10 cellular contexts compared by ENCODE assay signal in the genomic region with DNA sequence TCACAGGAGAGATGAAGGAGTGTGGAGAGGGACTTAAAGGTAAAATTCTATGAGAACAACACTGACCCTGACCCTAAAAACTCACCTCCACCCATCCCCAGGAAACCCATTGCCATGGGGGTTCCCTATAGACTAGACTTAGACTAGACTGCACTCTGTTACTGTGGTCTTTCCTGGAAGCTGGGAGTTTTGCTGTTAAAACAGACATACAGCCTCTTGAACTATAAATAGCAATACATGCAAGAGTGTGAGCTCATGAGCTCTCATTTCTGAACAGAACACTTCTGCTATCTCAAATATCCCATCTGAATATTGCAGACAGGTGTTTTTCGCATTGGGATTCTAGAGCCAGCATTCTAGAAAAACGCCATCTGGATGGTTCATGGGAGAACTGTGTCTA. TPM values are rescaled to one million over a fixed set of nuclear protein-coding genes. Genes with fewer than 3 reads are reported as not detected.
DNase-seq lines count a peak whose midpoint lies in the region; ATAC-seq, FAIRE-seq and TF ChIP-seq lines count a peak whose summit lies in the region.
"Had no signal": no experiment of that assay in that cellular context is flagged by ENCODE, and none has a peak within 500 bp of the region (broad histone marks: within the 10 kb centered on the region; RNA-seq: fewer than 3 reads in every experiment).

No MANE protein-coding gene starts in this region.

- peak overlapping the region; percentile 36 for H3K4me3 ChIP-seq in CD8-positive, alpha-beta memory T cell (ENCODE audit: low read length)
- no peak overlapping the region for H3K4me3 ChIP-seq in astrocyte (ENCODE audit: insufficient read depth, low read depth, low read length)

- H3K9me3 Mint-ChIP-seq in CD8-positive, alpha-beta memory T cell, result no peaks in the 10 kb centered on the region
- peaks cover 3% of the 10 kb centered on the region for H3K9me3 Mint-ChIP-seq in astrocyte (ENCODE audit: unreplicated experiment)

- peak overlapping the region in 6 of 8 donors; percentile 8 to 84 (median 54) for H3K27ac Mint-ChIP-seq in CD8-positive, alpha-beta memory T cell
- H3K27ac Mint-ChIP-seq in astrocyte (ENCODE audit: unreplicated experiment), result peak overlapping the region; percentile 13

- no peaks in the 10 kb centered on the region for H4K20me1 ChIP-seq in astrocyte (ENCODE audit: insufficient read depth, low read length)

- H3K9ac ChIP-seq in astrocyte (ENCODE audit: low read length), result no peak overlapping the region

- POLR2A ChIA-PET in CD8-positive, alpha-beta memory T cell (lab: Charles Lee), result interaction anchor here (2.7 kb wide), 1 partner anchor 21 kb away, joined by 53 read pairs; no protein-coding TSS in a partner anchor

- CTCF ChIA-PET in CD8-positive, alpha-beta memory T cell (lab: Charles Lee), result interaction anchor here (1.4 to 10.2 kb wide), 5 partner anchors 9 to 406 kb away, joined by 6 to 230 read pairs (median 21); no protein-coding TSS in a partner anchor

- H3K4me1 ChIP-seq in CD8-positive, alpha-beta memory T cell (ENCODE audit: insufficient read depth, low read length), result peaks cover 54% of the 10 kb centered on the region
- peaks cover 21% of the 10 kb centered on the region for H3K4me1 ChIP-seq in astrocyte (ENCODE audit: insufficient read depth, low read length)

- H3K27me3 Mint-ChIP-seq in CD8-positive, alpha-beta memory T cell, result peaks cover 0 to under 1% of the 10 kb centered on the region in 2 donors
- peaks cover 17% of the 10 kb centered on the region for H3K27me3 Mint-ChIP-seq in astrocyte (ENCODE audit: low read depth, unreplicated experiment)

- no peaks in the 10 kb centered on the region for H3K9me3 ChIP-seq in CD8-positive, alpha-beta memory T cell (ENCODE audit: low read length)
- no peaks in the 10 kb centered on the region for H3K9me3 ChIP-seq in astrocyte (ENCODE audit: insufficient read depth, low read depth, low read length)

- H3K36me3 ChIP-seq in CD8-positive, alpha-beta memory T cell (ENCODE audit: insufficient read depth, low read length), result no peaks in the 10 kb centered on the region
- no peaks in the 10 kb centered on the region for H3K36me3 ChIP-seq in astrocyte (ENCODE audit: insufficient read depth, low read length)

- no peak for DNase-seq in CD8-positive, alpha-beta memory T cell
- no peak for DNase-seq in astrocyte (ENCODE audit: low read depth)
- DNase-seq in stimulated activated naive CD4-positive, alpha-beta T cell treated with Interleukin-2 at 50 U/mL for 16 hours (lab: John Stamatoyannopoulos, UW), result no peak
- no peak for DNase-seq in NCI-H1048 (lab: John Stamatoyannopoulos, UW)
- DNase-seq in COLO829 (ENCODE audit: low spot score), result no peak
- no peak for DNase-seq in activated CD4-positive, CD25-positive, alpha-beta regulatory T cell treated with anti-CD3 and anti-CD28 coated beads, Interleukin-2, amount 50 U/mL, for 72 hours
- DNase-seq: foreskin fibroblast, NCI-H1694 had no signal

- ATAC-seq in GM18907 (IDR thresholded peaks at IDR 0.05; ENCODE audit: unreplicated experiment) (peak; percentile 38), HG03432 (IDR thresholded peaks at IDR 0.05; ENCODE audit: unreplicated experiment) (peak; percentile 52)

- H3K79me2 ChIP-seq in astrocyte (ENCODE audit: insufficient read depth, low read length), result no peaks in the 10 kb centered on the region

- peak overlapping the region; percentile 14 to 50 (median 41) for H3K4me3 Mint-ChIP-seq in CD8-positive, alpha-beta memory T cell
- no peak overlapping the region for H3K4me3 Mint-ChIP-seq in astrocyte (ENCODE audit: unreplicated experiment)

- peaks cover 53 to 73% (median 65%) of the 10 kb centered on the region in 3 donors for H3K4me1 Mint-ChIP-seq in CD8-positive, alpha-beta memory T cell
- peaks cover 15% of the 10 kb centered on the region for H3K4me1 Mint-ChIP-seq in astrocyte (ENCODE audit: low read depth, unreplicated experiment)

- TF ChIP-seq CTCF in astrocyte (IDR thresholded peaks at IDR 0.05; ENCODE audit: insufficient read depth, low read depth, low read length), result no peak

- FAIRE-seq in astrocyte (lab: Jason Lieb, UNC), result no peak

- no peaks in the 10 kb centered on the region for H3K36me3 Mint-ChIP-seq in CD8-positive, alpha-beta memory T cell
- H3K36me3 Mint-ChIP-seq in astrocyte (ENCODE audit: low read depth, unreplicated experiment), result no peaks in the 10 kb centered on the region

- H2AFZ ChIP-seq in astrocyte (ENCODE audit: low read depth, low read length), result no peak overlapping the region

- H3K27ac ChIP-seq in CD8-positive, alpha-beta memory T cell (ENCODE audit: low read depth, low read length), result no peak overlapping the region
- H3K27ac ChIP-seq in astrocyte (ENCODE audit: low read depth, low read length), result no peak overlapping the region

- no peak overlapping the region for H3K4me2 ChIP-seq in astrocyte (ENCODE audit: low read length)

- H3K27me3 ChIP-seq in CD8-positive, alpha-beta memory T cell (ENCODE audit: insufficient read depth, low read length, poor library complexity, severe bottlenecking), result no peaks in the 10 kb centered on the region
- H3K27me3 ChIP-seq in astrocyte (ENCODE audit: insufficient read depth, low read length), result no peaks in the 10 kb centered on the region

RNA-seq across cellular contexts. Expression of a gene that starts 51.8 kb away (rescaled TPM):
- under 1 TPM; 0.11 to 0.13 TPM for total RNA-seq in CD8-positive, alpha-beta memory T cell
- 0.16 TPM for polyA plus RNA-seq in CD8-positive, alpha-beta memory T cell
- not detected in 2 replicates for total RNA-seq in astrocyte

RNA-seq across cellular contexts. Expression of a gene that starts 56.9 kb away (rescaled TPM):
- 1 to 10 TPM; 2.3 to 3.6 TPM for total RNA-seq in CD8-positive, alpha-beta memory T cell
- polyA plus RNA-seq in CD8-positive, alpha-beta memory T cell, result 3.8 TPM
- total RNA-seq in astrocyte, result not detected in 2 replicates
